22 cellular contexts compared by ENCODE assay signal in genomic region chr4:20493761-20494353, GRCh38.
DNase-seq lines count a peak whose midpoint lies in the region; TF ChIP-seq lines count a peak whose summit lies in the region.
"Had no signal": no experiment of that assay in that cellular context is flagged by ENCODE, and none has a peak within 500 bp of the region (broad histone marks: within the 10 kb centered on the region; RNA-seq: fewer than 3 reads in every experiment).

No MANE protein-coding gene starts in this region.

- no peaks in the 10 kb centered on the region for H3K9me3 ChIP-seq in CD8-positive, alpha-beta memory T cell (ENCODE audit: low read length)
- H3K9me3 ChIP-seq: body of pancreas, SJCRH30 had no signal

- no peaks in the 10 kb centered on the region for H3K4me1 ChIP-seq in CD8-positive, alpha-beta memory T cell (ENCODE audit: insufficient read depth, low read length)
- H3K4me1 ChIP-seq: body of pancreas, SJCRH30 had no signal

- no peak overlapping the region for H3K4me3 Mint-ChIP-seq in osteocyte (ENCODE audit: unreplicated experiment)
- no peak overlapping the region for H3K4me3 Mint-ChIP-seq in CD8-positive, alpha-beta memory T cell
- H3K4me3 Mint-ChIP-seq: activated CD8-positive, alpha-beta T cell treated with anti-CD3 and anti-CD28 coated beads, Interleukin-2, amount 10 ng/mL, durations not matched to agents 7 days and 5 days; activated naive CD4-positive, alpha-beta T cell treated with anti-CD3 and anti-CD28 coated beads for 36 hours; activated T-cell treated with anti-CD3 and anti-CD28 coated beads, Interleukin-2, amount 50 U/mL, for 24 hours; stimulated activated memory B cell treated with anti-CD40 and anti-IgM and Interleukin-4, amounts not matched to agents 10 μg/mL and 1 μg/mL and 100 μg/mL, for 72 hours had no signal

- H3K9me3 Mint-ChIP-seq in osteocyte (ENCODE audit: unreplicated experiment), result no peaks in the 10 kb centered on the region
- peaks cover 0 to 8% (median 2%) of the 10 kb centered on the region in 5 donors for H3K9me3 Mint-ChIP-seq in CD8-positive, alpha-beta memory T cell
- H3K9me3 Mint-ChIP-seq: activated naive CD4-positive, alpha-beta T cell treated with anti-CD3 and anti-CD28 coated beads for 36 hours; activated T-cell treated with anti-CD3 and anti-CD28 coated beads, Interleukin-2, amount 50 U/mL, for 24 hours had no signal

- TF ChIP-seq CTCF in AG10803 (conservative IDR thresholded peaks at IDR 0.05; ENCODE audit: low read length) (no peak), choroid plexus epithelial cell (conservative IDR thresholded peaks at IDR 0.05; ENCODE audit: low read depth, low read length) (no peak), osteocyte (IDR thresholded peaks at IDR 0.05) (no peak)

- H3K27ac Mint-ChIP-seq in osteocyte (ENCODE audit: unreplicated experiment), result no peak overlapping the region
- no peak overlapping the region for H3K27ac Mint-ChIP-seq in CD8-positive, alpha-beta memory T cell
- H3K27ac Mint-ChIP-seq: activated CD8-positive, alpha-beta T cell treated with anti-CD3 and anti-CD28 coated beads, Interleukin-2, amount 10 ng/mL, durations not matched to agents 7 days and 5 days; activated naive CD4-positive, alpha-beta T cell treated with anti-CD3 and anti-CD28 coated beads for 36 hours; activated T-cell treated with anti-CD3 and anti-CD28 coated beads, Interleukin-2, amount 50 U/mL, for 24 hours; stimulated activated memory B cell treated with anti-CD40 and anti-IgM and Interleukin-4, amounts not matched to agents 10 μg/mL and 1 μg/mL and 100 μg/mL, for 72 hours had no signal

- peaks cover 5% of the 10 kb centered on the region for H3K4me1 Mint-ChIP-seq in osteocyte (ENCODE audit: unreplicated experiment)
- H3K4me1 Mint-ChIP-seq in CD8-positive, alpha-beta memory T cell, result no peaks in the 10 kb centered on the region
- H3K4me1 Mint-ChIP-seq: stimulated activated memory B cell treated with anti-CD40 and anti-IgM and Interleukin-4, amounts not matched to agents 10 μg/mL and 1 μg/mL and 100 μg/mL, for 72 hours had no signal

- POLR2A ChIA-PET in CD8-positive, alpha-beta memory T cell (lab: Charles Lee), result no interaction called here

- no peak overlapping the region for H3K27ac ChIP-seq in CD8-positive, alpha-beta memory T cell (ENCODE audit: low read depth, low read length)
- H3K27ac ChIP-seq: body of pancreas, SJCRH30 had no signal

- H3K4me3 ChIP-seq in AG10803 (ENCODE audit: low read length) (no peak overlapping the region), choroid plexus epithelial cell (ENCODE audit: low read depth, low read length) (no peak overlapping the region)
- no peak overlapping the region for H3K4me3 ChIP-seq in CD8-positive, alpha-beta memory T cell (ENCODE audit: low read length)
- H3K4me3 ChIP-seq: body of pancreas, SJCRH30 had no signal

- no peaks in the 10 kb centered on the region for H3K27me3 ChIP-seq in CD8-positive, alpha-beta memory T cell (ENCODE audit: insufficient read depth, low read length, poor library complexity, severe bottlenecking)
- H3K27me3 ChIP-seq: body of pancreas, SJCRH30 had no signal

- peaks cover 24% of the 10 kb centered on the region for H3K36me3 Mint-ChIP-seq in osteocyte (ENCODE audit: unreplicated experiment)
- H3K36me3 Mint-ChIP-seq in CD8-positive, alpha-beta memory T cell, result no peaks in the 10 kb centered on the region
- H3K36me3 Mint-ChIP-seq: stimulated activated memory B cell treated with anti-CD40 and anti-IgM and Interleukin-4, amounts not matched to agents 10 μg/mL and 1 μg/mL and 100 μg/mL, for 72 hours had no signal

- DNase-seq in AG10803 (ENCODE audit: low read depth) (peak; percentile 60), NCI-H226 (peak; percentile 64), choroid plexus epithelial cell (ENCODE audit: low read depth) (peak; percentile 64), iris pigment epithelial cell (ENCODE audit: low read depth) (peak; percentile 85), osteocyte (ENCODE audit: extremely low spot score, unreplicated experiment) (no peak), NCI-H146 (lab: John Stamatoyannopoulos, UW) (no peak), ecto neural progenitor cell (ENCODE audit: low spot score) (no peak)
- no peak for DNase-seq in CD8-positive, alpha-beta memory T cell
- DNase-seq: ACHN; activated CD4-positive, CD25-positive, alpha-beta regulatory T cell; activated CD8-positive, alpha-beta T cell treated with anti-CD3 and anti-CD28 coated beads, Interleukin-2, amount 10 ng/mL, durations not matched to agents 7 days and 5 days; activated naive CD4-positive, alpha-beta T cell treated with anti-CD3 and anti-CD28 coated beads for 36 hours; activated T-cell treated with anti-CD3 and anti-CD28 coated beads, Interleukin-2, amount 50 U/mL, for 24 hours; body of pancreas; cortex of kidney; head of caudate nucleus; Kasumi-1; NCI-H1092 treated with DMSO at 0.1 percent for 48 hours; NCI-H526 treated with DMSO at 0.1 percent for 48 hours; nucleus accumbens; SJCRH30 had no signal

- H3K27me3 Mint-ChIP-seq in osteocyte (ENCODE audit: unreplicated experiment), result no peaks in the 10 kb centered on the region
- H3K27me3 Mint-ChIP-seq in CD8-positive, alpha-beta memory T cell, result peaks cover 0 to 1% of the 10 kb centered on the region in 2 donors
- H3K27me3 Mint-ChIP-seq: activated T-cell treated with anti-CD3 and anti-CD28 coated beads, Interleukin-2, amount 50 U/mL, for 24 hours; stimulated activated memory B cell treated with anti-CD40 and anti-IgM and Interleukin-4, amounts not matched to agents 10 μg/mL and 1 μg/mL and 100 μg/mL, for 72 hours had no signal

- H3K36me3 ChIP-seq in CD8-positive, alpha-beta memory T cell (ENCODE audit: insufficient read depth, low read length), result no peaks in the 10 kb centered on the region
- H3K36me3 ChIP-seq: SJCRH30 had no signal

- CTCF ChIA-PET in CD8-positive, alpha-beta memory T cell (lab: Charles Lee), result no interaction called here

Comparison
In these comparisons a context has a peak if more than half of its experiments do, and no peak if none do; other contexts are left out.
1. DNase-seq: peak in AG10803 (single experiment), NCI-H226 (single experiment), choroid plexus epithelial cell (single experiment) and iris pigment epithelial cell (single experiment); none in osteocyte (single experiment), CD8-positive, alpha-beta memory T cell (0 of 5), NCI-H146 (single experiment) and ecto neural progenitor cell (single experiment).